21 cellular contexts compared by ENCODE assay signal in the genomic region with DNA sequence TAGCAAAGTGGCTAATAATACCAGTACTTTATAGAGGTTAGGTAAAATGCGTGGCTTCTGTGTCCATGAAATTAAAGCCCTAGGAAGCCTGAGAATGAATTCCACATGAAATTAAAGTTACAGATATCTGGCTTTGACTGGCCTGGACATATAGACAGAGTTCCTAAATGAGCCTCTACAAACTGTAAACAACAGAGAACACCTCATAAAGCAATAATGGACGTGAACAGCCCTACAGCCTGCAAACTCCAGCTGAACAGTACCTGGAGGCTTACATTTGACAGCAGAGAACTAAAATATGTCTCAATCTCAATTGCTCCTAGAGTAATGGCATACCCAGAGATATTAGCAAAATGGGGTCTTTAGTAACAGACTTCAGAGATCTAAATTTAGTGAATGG. TPM values are rescaled to one million over a fixed set of nuclear protein-coding genes. Genes with fewer than 3 reads are reported as not detected.
DNase-seq lines count a peak whose midpoint lies in the region; ATAC-seq and TF ChIP-seq lines count a peak whose summit lies in the region.
"Had no signal": no experiment of that assay in that cellular context is flagged by ENCODE, and none has a peak within 500 bp of the region (broad histone marks: within the 10 kb centered on the region; RNA-seq: fewer than 3 reads in every experiment).

No MANE protein-coding gene starts in this region.

- no peak for TF ChIP-seq CTCF in CD4-positive, alpha-beta T cell (IDR thresholded peaks at IDR 0.05)
- TF ChIP-seq CTCF in mesothelial cell of epicardium (IDR thresholded peaks at IDR 0.05; ENCODE audit: unreplicated experiment): no peak
- no peak for TF ChIP-seq CTCF in chondrocyte (IDR thresholded peaks at IDR 0.05)

- no peak overlapping the region for H3K4me3 Mint-ChIP-seq in CD4-positive, alpha-beta T cell
- peak overlapping the region in 1 of 2 donors; percentile 38 for H3K4me3 Mint-ChIP-seq in effector memory CD8-positive, alpha-beta T cell
- no peak overlapping the region for H3K4me3 Mint-ChIP-seq in mesothelial cell of epicardium
- no peak overlapping the region for H3K4me3 Mint-ChIP-seq in chondrocyte (ENCODE audit: unreplicated experiment)
- H3K4me3 Mint-ChIP-seq: activated T-helper 1 cell treated with anti-CD3 and anti-CD28 coated beads, Interleukin-12 subunit alpha, Interleukin-12 subunit beta, Interleukin-2, Interleukin-4 antibody, amounts not matched to agents 30 ng/mL and 10 ng/mL and 1 ng/mL, durations not matched to agents 14 hours and 24 hours and 36 hours had no signal

- H3K36me3 ChIP-seq in HUES6 (ENCODE audit: control insufficient read depth, insufficient read depth, low read length): peaks cover 24% of the 10 kb centered on the region
- H3K36me3 ChIP-seq: thyroid gland had no signal

- H3K4me3 ChIP-seq in HUES6 (ENCODE audit: low read depth, low read length): no peak overlapping the region
- H3K4me3 ChIP-seq: body of pancreas, thyroid gland had no signal

- H3K27me3 Mint-ChIP-seq in CD4-positive, alpha-beta T cell: no peaks in the 10 kb centered on the region
- no peaks in the 10 kb centered on the region for H3K27me3 Mint-ChIP-seq in effector memory CD8-positive, alpha-beta T cell
- H3K27me3 Mint-ChIP-seq in mesothelial cell of epicardium (ENCODE audit: low read depth): no peaks in the 10 kb centered on the region
- no peaks in the 10 kb centered on the region for H3K27me3 Mint-ChIP-seq in chondrocyte (ENCODE audit: low read depth)
- H3K27me3 Mint-ChIP-seq: CD8-positive, alpha-beta memory T cell had no signal

- H3K9me3 Mint-ChIP-seq in CD4-positive, alpha-beta T cell: no peaks in the 10 kb centered on the region
- no peaks in the 10 kb centered on the region for H3K9me3 Mint-ChIP-seq in effector memory CD8-positive, alpha-beta T cell
- H3K9me3 Mint-ChIP-seq in mesothelial cell of epicardium (no peaks in the 10 kb centered on the region), chondrocyte (ENCODE audit: low read depth) (no peaks in the 10 kb centered on the region)
- H3K9me3 Mint-ChIP-seq: activated naive CD4-positive, alpha-beta T cell treated with anti-CD3 and anti-CD28 coated beads, Interleukin-2, amount 50 U/mL, for 72 hours; activated T-helper 1 cell treated with anti-CD3 and anti-CD28 coated beads, Interleukin-12 subunit alpha, Interleukin-12 subunit beta, Interleukin-2, Interleukin-4 antibody, amounts not matched to agents 30 ng/mL and 10 ng/mL and 1 ng/mL, durations not matched to agents 14 hours and 24 hours and 36 hours; CD8-positive, alpha-beta memory T cell had no signal

- peak overlapping the region; percentile 8 for H3K27ac Mint-ChIP-seq in CD4-positive, alpha-beta T cell
- H3K27ac Mint-ChIP-seq in effector memory CD8-positive, alpha-beta T cell: peak overlapping the region; percentile 67 to 79
- H3K27ac Mint-ChIP-seq in mesothelial cell of epicardium (peak overlapping the region; percentile 45), chondrocyte (ENCODE audit: unreplicated experiment) (no peak overlapping the region)
- H3K27ac Mint-ChIP-seq: activated T-helper 1 cell treated with anti-CD3 and anti-CD28 coated beads, Interleukin-12 subunit alpha, Interleukin-12 subunit beta, Interleukin-2, Interleukin-4 antibody, amounts not matched to agents 30 ng/mL and 10 ng/mL and 1 ng/mL, durations not matched to agents 14 hours and 24 hours and 36 hours had no signal

- H3K9ac ChIP-seq in HUES6 (ENCODE audit: low read length): no peak overlapping the region

- no peak overlapping the region for H3K27ac ChIP-seq in CD4-positive, alpha-beta T cell (ENCODE audit: low read depth, low read length)
- peak overlapping the region; percentile 2; the same call in 1 of the 2 replicates for H3K27ac ChIP-seq in HUES6 (ENCODE audit: low read depth, low read length)
- H3K27ac ChIP-seq: thyroid gland had no signal

- H3K4me1 Mint-ChIP-seq in CD4-positive, alpha-beta T cell (ENCODE audit: low read depth): peaks cover 54% of the 10 kb centered on the region
- H3K4me1 Mint-ChIP-seq in effector memory CD8-positive, alpha-beta T cell (ENCODE audit: low read depth in 2 of 2): peaks cover 28 to 57% of the 10 kb centered on the region in 2 donors
- H3K4me1 Mint-ChIP-seq in mesothelial cell of epicardium: peaks cover 35% of the 10 kb centered on the region
- H3K4me1 Mint-ChIP-seq in chondrocyte (ENCODE audit: low read depth): peaks cover 53% of the 10 kb centered on the region

- H3K4me1 ChIP-seq in HUES6 (ENCODE audit: control insufficient read depth, insufficient read depth, low read length): no peaks in the 10 kb centered on the region

- POLR2A ChIA-PET in CD4-positive, alpha-beta T cell (lab: Charles Lee): no interaction called here

- intact Hi-C loops in CD4-positive, alpha-beta T cell (cut with DNase I, micrococcal nuclease): no loop called here

- DNase-seq in CD4-positive, alpha-beta T cell: no peak
- DNase-seq in effector memory CD8-positive, alpha-beta T cell: no peak
- no peak for DNase-seq in mesothelial cell of epicardium (ENCODE audit: low spot score in 2 of 2, unreplicated experiment in 2 of 2)
- DNase-seq in SHP77 treated with DMSO at 0.1 percent for 48 hours (lab: John Stamatoyannopoulos, UW): no peak
- DNase-seq in chondrocyte (ENCODE audit: low spot score): no peak
- no peak for DNase-seq in NCI-H510A treated with DMSO at 0.1 percent for 48 hours (lab: John Stamatoyannopoulos, UW)
- DNase-seq in NCI-H1092 treated with DMSO at 0.1 percent for 48 hours (lab: John Stamatoyannopoulos, UW): no peak
- DNase-seq: activated CD4-positive, alpha-beta T cell treated with anti-CD3 and anti-CD28 coated beads for 1 hour; activated CD8-positive, alpha-beta memory T cell treated with anti-CD3 and anti-CD28 coated beads for 24 hours; CD8-positive, alpha-beta memory T cell; DMS79; NCI-H187; NCI-H748 treated with DMSO at 0.1 percent for 48 hours; stimulated activated CD4-positive, alpha-beta T cell treated with anti-CD3 and anti-CD28 coated beads, Interleukin-2, amount 100 ng/mL, for 24 hours; stimulated activated naive CD4-positive, alpha-beta T cell; thyroid gland had no signal

- no peaks in the 10 kb centered on the region for H3K9me3 ChIP-seq in CD4-positive, alpha-beta T cell (ENCODE audit: control insufficient read depth, low read length)
- peaks cover 14% of the 10 kb centered on the region; the same call in 1 of the 2 replicates for H3K9me3 ChIP-seq in HUES6 (ENCODE audit: control insufficient read depth, insufficient read depth, low read depth, low read length)
- H3K9me3 ChIP-seq: body of pancreas, thyroid gland had no signal

- H3K36me3 Mint-ChIP-seq in CD4-positive, alpha-beta T cell (ENCODE audit: low read depth): peaks cover 54% of the 10 kb centered on the region
- peaks cover 21% of the 10 kb centered on the region for H3K36me3 Mint-ChIP-seq in effector memory CD8-positive, alpha-beta T cell (ENCODE audit: insufficient read depth)
- peaks cover 17% of the 10 kb centered on the region for H3K36me3 Mint-ChIP-seq in mesothelial cell of epicardium
- H3K36me3 Mint-ChIP-seq in chondrocyte (ENCODE audit: low read depth): peaks cover 1% of the 10 kb centered on the region

- no peak for ATAC-seq in CD4-positive, alpha-beta T cell (ENCODE audit: poor library complexity)
- no peak for ATAC-seq in effector memory CD8-positive, alpha-beta T cell (replicated peaks)
- ATAC-seq: activated naive CD4-positive, alpha-beta T cell treated with anti-CD3 and anti-CD28 coated beads, Interleukin-2, amount 50 U/mL, for 72 hours; body of pancreas; HCT116 had no signal

- no peaks in the 10 kb centered on the region for H3K27me3 ChIP-seq in CD4-positive, alpha-beta T cell (ENCODE audit: control insufficient read depth, insufficient read depth, low read length)
- no peaks in the 10 kb centered on the region for H3K27me3 ChIP-seq in HUES6 (ENCODE audit: control insufficient read depth, insufficient read depth, low read length)
- H3K27me3 ChIP-seq: body of pancreas, thyroid gland had no signal

- CTCF ChIA-PET in CD4-positive, alpha-beta T cell (lab: Charles Lee): no interaction called here

RNA-seq across cellular contexts. Expression of a gene that starts 28.7 kb away (rescaled TPM):
- 10 to 100 TPM; 52.0 to 55.4 TPM for total RNA-seq in CD4-positive, alpha-beta T cell
- 66.2 to 73.7 TPM (median 68.8 TPM) in 3 replicates for total RNA-seq in mesothelial cell of epicardium
- total RNA-seq in chondrocyte: 95.2 to 110 TPM (median 106 TPM) in 3 replicates
